ENCODE assay signal across 17 cellular contexts in the genomic region with DNA sequence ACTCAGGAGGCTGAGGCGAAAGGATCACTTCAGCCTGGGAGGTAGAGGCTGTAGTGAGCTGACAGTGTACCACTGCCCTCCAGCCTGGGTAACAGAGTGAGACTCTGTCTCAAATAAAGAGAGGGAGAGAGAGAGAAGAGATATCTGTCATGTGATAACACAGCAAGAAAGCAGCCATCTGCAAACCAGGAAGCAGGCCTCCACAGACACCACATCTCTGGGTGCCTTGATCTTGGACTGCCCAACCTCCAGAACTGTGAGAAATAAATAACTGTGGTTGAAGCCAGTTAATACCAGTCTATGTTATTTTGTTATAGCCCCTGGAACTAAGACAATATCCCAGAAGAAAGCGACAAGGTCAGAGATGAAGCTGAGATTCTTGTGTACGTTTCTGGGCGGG. TPM values are rescaled to one million over a fixed set of nuclear protein-coding genes. Genes with fewer than 3 reads are reported as not detected.
A peak's percentile ranks its signal among the peaks of the same experiment; 100 is the strongest.
DNase-seq lines count a peak whose midpoint lies in the region; ATAC-seq and TF ChIP-seq lines count a peak whose summit lies in the region.
"Had no signal": no experiment of that assay in that cellular context is flagged by ENCODE, and none has a peak within 500 bp of the region (broad histone marks: within the 10 kb centered on the region; RNA-seq: fewer than 3 reads in every experiment).

No MANE protein-coding gene starts in this region.

- H2BK5ac ChIP-seq in IMR-90 (ENCODE audit: low read depth, low read length, poor library complexity, severe bottlenecking): peak overlapping the region; percentile 4

- CTCF ChIA-PET in AG04450 (lab: Charles Lee): interaction anchor here (2.2 to 3.1 kb wide), 2 partner anchors 21 to 290 kb away, joined by 6 to 16 read pairs; no protein-coding TSS in a partner anchor
- CTCF ChIA-PET in IMR-90 (lab: Yijun Ruan, JAX): no interaction called here

- no CpG with 5 or more reads among the region's 4 CpGs for WGBS in IMR-90 (ENCODE audit: extremely low coverage in 2 of 2, insufficient read length in 1 of 2), 2 experiments
- WGBS in esophagus muscularis mucosa: 99% methylated on average over 4 of the region's 4 CpGs
- 83% methylated on average over 4 of the region's 4 CpGs for WGBS in smooth muscle cell (ENCODE audit: low lambda C conversion rate)

- peak overlapping the region; percentile 77 for H3K14ac ChIP-seq in IMR-90 (replicated peaks; ENCODE audit: low read depth, low read length)

- peak overlapping the region; percentile 75 for H2BK20ac ChIP-seq in IMR-90 (ENCODE audit: low read depth, low read length)

- in situ Hi-C loops in IMR-90 (cut with MboI; ENCODE audit: low sequenced_read_pairs): loop anchor here (5.0 kb wide), 1 partner anchor 185 kb away; no protein-coding TSS in a partner anchor

- peak overlapping the region; percentile 86 for H3K18ac ChIP-seq in IMR-90 (ENCODE audit: low read depth, low read length)

- peak overlapping the region; percentile 95; the same call in 1 of the 3 replicates for H2BK15ac ChIP-seq in IMR-90 (ENCODE audit: low read depth, low read length)

- H3K4me3 ChIP-seq in AG04450 (ENCODE audit: low read depth, low read length) (no peak overlapping the region), IMR-90 (ENCODE audit: insufficient read depth, low read depth, low read length) (no peak overlapping the region), esophagus muscularis mucosa (no peak overlapping the region), smooth muscle cell (no peak overlapping the region)
- H3K4me3 ChIP-seq: BLaER1, GM23338 had no signal

- H3K79me2 ChIP-seq in smooth muscle cell (ENCODE audit: low read depth): no peaks in the 10 kb centered on the region

- H3K9me3 ChIP-seq in AG04450 (ENCODE audit: control insufficient read depth, insufficient read depth, low read length) (no peaks in the 10 kb centered on the region), IMR-90 (ENCODE audit: control insufficient read depth, insufficient read depth, low read length) (peaks cover 3% of the 10 kb centered on the region; the same call in 1 of the 2 replicates), esophagus muscularis mucosa (no peaks in the 10 kb centered on the region), smooth muscle cell (replicated peaks; ENCODE audit: low read depth) (no peaks in the 10 kb centered on the region)

- H3K36me3 ChIP-seq in IMR-90 (ENCODE audit: control insufficient read depth, insufficient read depth, low read length) (no peaks in the 10 kb centered on the region), esophagus muscularis mucosa (no peaks in the 10 kb centered on the region), smooth muscle cell (ENCODE audit: low read depth) (no peaks in the 10 kb centered on the region)
- H3K36me3 ChIP-seq: BLaER1 had no signal

- H4K5ac ChIP-seq in IMR-90 (ENCODE audit: low read depth, low read length): peak overlapping the region; percentile 81

- no peaks in the 10 kb centered on the region; a peak in 1 of 4 replicates for H3K79me1 ChIP-seq in IMR-90 (ENCODE audit: low read depth in 1 of 2, low read length in 2 of 2)

- H3K9me1 ChIP-seq in IMR-90 (ENCODE audit: insufficient read depth, low read length): peaks cover 7% of the 10 kb centered on the region

- H3K27me3 ChIP-seq in AG04450 (ENCODE audit: control insufficient read depth, insufficient read depth, low read length): no peaks in the 10 kb centered on the region
- no peaks in the 10 kb centered on the region for H3K27me3 ChIP-seq in IMR-90 (ENCODE audit: control insufficient read depth, insufficient read depth, low read length)
- H3K27me3 ChIP-seq in esophagus muscularis mucosa: peaks cover 0 to 31% (median 8%) of the 10 kb centered on the region in 4 donors
- no peaks in the 10 kb centered on the region for H3K27me3 ChIP-seq in smooth muscle cell (ENCODE audit: low read depth)
- H3K27me3 ChIP-seq: BLaER1 had no signal

- no peak for TF ChIP-seq EP300 in esophagus muscularis mucosa (IDR thresholded peaks at IDR 0.05)

- no peak overlapping the region; the same call in 1 of the 2 replicates for H3K56ac ChIP-seq in IMR-90 (ENCODE audit: extremely low read depth, insufficient read depth, low read length)

- H2AK9ac ChIP-seq in IMR-90 (replicated peaks; ENCODE audit: low read depth, low read length, poor library complexity): no peak overlapping the region

- peak overlapping the region; percentile 37 to 53; a peak in 2 of 4 replicates for H4K8ac ChIP-seq in IMR-90 (ENCODE audit: low read depth in 2 of 2, low read length in 2 of 2)

- H3K4ac ChIP-seq in IMR-90 (ENCODE audit: low read depth, low read length): peak overlapping the region; percentile 84

- intact Hi-C loops in IMR-90 (cut with micrococcal nuclease): loop anchor here (5.0 kb wide), 1 partner anchor 185 kb away; no protein-coding TSS in a partner anchor
- intact Hi-C loops in esophagus muscularis mucosa (cut with DNase I): no loop called here

- no peak overlapping the region for H3K9ac ChIP-seq in IMR-90 (ENCODE audit: low read depth, low read length)
- no peak overlapping the region for H3K9ac ChIP-seq in smooth muscle cell (ENCODE audit: low read depth)
- H3K9ac ChIP-seq: BLaER1 had no signal

- H3F3A ChIP-seq in smooth muscle cell (ENCODE audit: low read depth): peaks cover 9% of the 10 kb centered on the region

- H2BK120ac ChIP-seq in IMR-90 (ENCODE audit: low read depth, low read length): peak overlapping the region; percentile 81

- H2AFZ ChIP-seq in IMR-90 (replicated peaks; ENCODE audit: low read length, poor library complexity): no peak overlapping the region
- H2AFZ ChIP-seq in smooth muscle cell (ENCODE audit: low read depth): no peak overlapping the region

- dilution Hi-C loops in IMR-90 (cut with HindIII; ENCODE audit: low sequenced_read_pairs, unreplicated experiment): no loop called here

- H4K20me1 ChIP-seq in IMR-90 (ENCODE audit: insufficient read depth, low read length): no peaks in the 10 kb centered on the region
- H4K20me1 ChIP-seq in smooth muscle cell (ENCODE audit: low read depth): no peaks in the 10 kb centered on the region
- H4K20me1 ChIP-seq: BLaER1 had no signal

- BruUV-seq in IMR-90 (replicated peaks; lab: Mats Ljungman, UMichigan): no TSS peak

- no peak for TF ChIP-seq RAD21 in IMR-90 (IDR thresholded peaks at IDR 0.05; ENCODE audit: low read length)

- DNase-seq in AG04450 (ENCODE audit: low read depth, low spot score) (no peak), IMR-90 (no peak), esophagus muscularis mucosa (ENCODE audit: extremely low spot score) (peak; percentile 47), smooth muscle cell (lab: John Stamatoyannopoulos, UW; ENCODE audit: unreplicated experiment) (no peak), D341Med (ENCODE audit: low spot score) (no peak)
- DNase-seq: CD4-positive, alpha-beta T cell; CD8-positive, alpha-beta memory T cell; DMS153; DND-41; H9 had no signal

- peaks cover 8% of the 10 kb centered on the region for H3K4me1 ChIP-seq in IMR-90 (ENCODE audit: control insufficient read depth, insufficient read depth, low read length)
- peaks cover 0 to 6% (median 4%) of the 10 kb centered on the region in 4 donors for H3K4me1 ChIP-seq in esophagus muscularis mucosa
- no peaks in the 10 kb centered on the region for H3K4me1 ChIP-seq in smooth muscle cell (ENCODE audit: low read depth)
- H3K4me1 ChIP-seq: BLaER1 had no signal

- TF ChIP-seq POLR2A in IMR-90 (IDR thresholded peaks at IDR 0.05; ENCODE audit: low read depth, low read length): no peak
- no peak for TF ChIP-seq POLR2A in esophagus muscularis mucosa (IDR thresholded peaks at IDR 0.05; ENCODE audit: low read depth)

- H3K27ac ChIP-seq in AG04450 (ENCODE audit: low read depth, low read length) (peak overlapping the region; percentile 32), IMR-90 (ENCODE audit: insufficient read depth, low read length) (peak overlapping the region; percentile 49; the same call in 1 of the 2 replicates), esophagus muscularis mucosa (replicated peaks in 1 of 4) (no peak overlapping the region), smooth muscle cell (ENCODE audit: low read depth) (peak overlapping the region; percentile 46)
- H3K27ac ChIP-seq: BLaER1, C4-2B had no signal

- no peak for ATAC-seq in IMR-90 (ENCODE audit: low read depth)
- ATAC-seq in GM19452 (IDR thresholded peaks at IDR 0.05; ENCODE audit: unreplicated experiment): no peak
- ATAC-seq: GM23338, HCT116 had no signal

- H3K23ac ChIP-seq in IMR-90 (ENCODE audit: low read depth, low read length): peak overlapping the region; percentile 31; the same call in 1 of the 2 replicates

- H4K91ac ChIP-seq in IMR-90 (ENCODE audit: insufficient read depth, low read depth, low read length): peak overlapping the region; percentile 22

- TF ChIP-seq CTCF in AG04450 (IDR thresholded peaks at IDR 0.05; ENCODE audit: low read depth, low read length) (no peak), IMR-90 (conservative IDR thresholded peaks at IDR 0.05; ENCODE audit: low read depth, low read length) (no peak), esophagus muscularis mucosa (IDR thresholded peaks at IDR 0.05) (no peak), smooth muscle cell (IDR thresholded peaks at IDR 0.05; ENCODE audit: borderline replicate concordance, insufficient read depth, poor library complexity, severe bottlenecking) (no peak)

- H2AK5ac ChIP-seq in IMR-90 (ENCODE audit: low read depth, low read length): peak overlapping the region; percentile 46

- POLR2A ChIA-PET in AG04450 (lab: Yijun Ruan, JAX) (no interaction called here), IMR-90 (lab: Charles Lee; ENCODE audit: unreplicated experiment) (no interaction called here)

- H3K4me2 ChIP-seq in IMR-90 (ENCODE audit: low read depth, low read length) (no peak overlapping the region), smooth muscle cell (peak overlapping the region; percentile 52)
- H3K4me2 ChIP-seq: BLaER1, GM23338 had no signal

TF ChIP-seq in IMR-90, 13 proteins besides CTCF, POLR2A, EP300 and RAD21:
- TF ChIP-seq MAFK (IDR thresholded peaks at IDR 0.05; ENCODE audit: low read depth, low read length) (no peak), CEBPB (IDR thresholded peaks at IDR 0.05; ENCODE audit: low read depth, low read length) (no peak)

RNA-seq across cellular contexts. Expression of gene CCDC68, which starts 2.6 kb away (rescaled TPM):
- polyA plus RNA-seq in AG04450 (2011; rRNA removed): 7.3 and 9.5 TPM in 2 replicates
- polyA minus RNA-seq in AG04450 (2011; rRNA and poly(A)+ RNA removed): 3.4 and 4.9 TPM in 2 replicates
- total RNA-seq in IMR-90 (2012; rRNA removed): 0.54 and 1.4 TPM in 2 replicates
- 0.46 and 0.55 TPM in 2 replicates for polyA plus RNA-seq in IMR-90 (2012; rRNA removed)
- polyA plus RNA-seq in IMR-90 (2012; cell fraction: cytosol; rRNA removed): 0.07 and 0.09 TPM in 2 replicates
- 0.09 and 1.7 TPM in 2 replicates for polyA plus RNA-seq in IMR-90 (2012; cell fraction: nucleus; rRNA removed; ENCODE audit: low replicate concordance)
- total RNA-seq in esophagus muscularis mucosa: 1 to 10 TPM; 2.3 to 4.1 (median 2.6) TPM
- total RNA-seq in smooth muscle cell: 6.2 and 11.3 TPM in 2 replicates
- 4.6 and 4.8 TPM in 2 replicates for polyA plus RNA-seq in smooth muscle cell
- total RNA-seq: A673; CD4-positive, alpha-beta T cell; CD8-positive, alpha-beta memory T cell; H4; H9 had no signal
- polyA plus RNA-seq: CD8-positive, alpha-beta memory T cell had no signal

Comparison
In these comparisons a context has a peak if more than half of its experiments do, and no peak if none do; other contexts are left out.
1. H3K27ac ChIP-seq: peak in AG04450 (single experiment), IMR-90 (single experiment) and smooth muscle cell (single experiment); none in esophagus muscularis mucosa (0 of 4).